ENCODE assay signal across 13 cellular contexts in genomic region chr10:72904806-72905205, GRCh38.
"Had no signal": no experiment of that assay in that cellular context is flagged by ENCODE, and none has a peak within 500 bp of the region (broad histone marks: within the 10 kb centered on the region; RNA-seq: fewer than 3 reads in every experiment).

No MANE protein-coding gene starts in this region.

- H3K4me3 ChIP-seq: gastroesophageal sphincter, pancreas, upper lobe of right lung had no signal

- DNase-seq: activated CD4-positive, alpha-beta T cell treated with anti-CD3 and anti-CD28 coated beads, Interleukin-2, amount 50 U/mL, for 4 hours; activated CD4-positive, CD25-positive, alpha-beta regulatory T cell treated with anti-CD3 and anti-CD28 coated beads, Interleukin-2, amount 50 U/mL, for 72 hours; activated CD8-positive, alpha-beta memory T cell treated with anti-CD3 and anti-CD28 coated beads, Interleukin-2, amount 10 ng/mL, durations not matched to agents 7 days and 5 days; activated gamma-delta T cell; activated T-cell treated with anti-CD3 and anti-CD28 coated beads, Interleukin-2, amount 50 U/mL, for 24 hours; amygdala; brain microvascular endothelial cell; left ventricle myocardium superior; mesendoderm; pancreas; stimulated activated CD4-positive, alpha-beta T cell treated with anti-CD3 and anti-CD28 coated beads, Interleukin-2, amount 100 ng/mL, for 48 hours; upper lobe of right lung had no signal

- ATAC-seq: activated CD8-positive, alpha-beta memory T cell treated with anti-CD3 and anti-CD28 coated beads, Interleukin-2, amount 10 ng/mL, durations not matched to agents 7 days and 5 days; gastroesophageal sphincter; left ventricle myocardium superior; pancreas; upper lobe of right lung had no signal
